In genomic region chr7:157336383-157337315, GRCh38 we compare ENCODE assay signal across 8 cellular contexts. TPM values are rescaled to one million over a fixed set of nuclear protein-coding genes. Genes with fewer than 3 reads are reported as not detected.
A peak's percentile ranks its signal among the peaks of the same experiment; 100 is the strongest.
DNase-seq lines count a peak whose midpoint lies in the region; ATAC-seq and TF ChIP-seq lines count a peak whose summit lies in the region.

TSS of gene DNAJB6 (plus strand) at chr7:157337004. CDS start at chr7:157358573, 21,569 bp downstream.

- H3K4me3 ChIP-seq in left ventricle myocardium inferior (peak within 1 kb of the TSS; percentile 79), upper lobe of right lung (peak within 1 kb of the TSS; percentile 64)

- peaks cover 6% of the 10 kb centered on the region for H3K27me3 ChIP-seq in left ventricle myocardium inferior (ENCODE audit: low read depth)
- H3K27me3 ChIP-seq in upper lobe of right lung, result no peaks in the 10 kb centered on the region

- peak; percentile 80 for ATAC-seq in GM18498 (IDR thresholded peaks at IDR 0.05; ENCODE audit: unreplicated experiment)
- ATAC-seq in HG02884 (IDR thresholded peaks at IDR 0.05; ENCODE audit: unreplicated experiment), result peak; percentile 65
- peak; percentile 85 for ATAC-seq in T-helper 17 cell
- peak; percentile 91 for ATAC-seq in upper lobe of right lung

- H3K27ac Mint-ChIP-seq in T-helper 17 cell (peak within 1 kb of the TSS; percentile 96), progenitor cell of endocrine pancreas (peak within 1 kb of the TSS; percentile 99)

- no peak for TF ChIP-seq CTCF in left ventricle myocardium inferior (IDR thresholded peaks at IDR 0.05; ENCODE audit: borderline replicate concordance)
- no peak for TF ChIP-seq CTCF in progenitor cell of endocrine pancreas (IDR thresholded peaks at IDR 0.05; ENCODE audit: unreplicated experiment)
- no peak for TF ChIP-seq CTCF in upper lobe of right lung (IDR thresholded peaks at IDR 0.05)

- peaks cover 54% of the 10 kb centered on the region for H3K4me1 ChIP-seq in left ventricle myocardium inferior
- H3K4me1 ChIP-seq in upper lobe of right lung, result peaks cover 32% of the 10 kb centered on the region

- no peaks in the 10 kb centered on the region for H3K9me3 Mint-ChIP-seq in progenitor cell of endocrine pancreas (ENCODE audit: low read depth)

- H3K9me3 ChIP-seq in T-helper 17 cell (ENCODE audit: control insufficient read depth, low read length, poor library complexity, severe bottlenecking) (no peaks in the 10 kb centered on the region), left ventricle myocardium inferior (replicated peaks) (no peaks in the 10 kb centered on the region), upper lobe of right lung (no peaks in the 10 kb centered on the region)

- H3K27ac ChIP-seq in left ventricle myocardium inferior (replicated peaks), result peak within 1 kb of the TSS; percentile 91
- H3K27ac ChIP-seq in upper lobe of right lung, result peak within 1 kb of the TSS; percentile 94

- H3K4me1 Mint-ChIP-seq in T-helper 17 cell (peaks cover 33% of the 10 kb centered on the region), progenitor cell of endocrine pancreas (ENCODE audit: low read depth) (peaks cover 18% of the 10 kb centered on the region)

- H3K36me3 ChIP-seq in left ventricle myocardium inferior, result no peaks in the 10 kb centered on the region
- H3K36me3 ChIP-seq in upper lobe of right lung, result no peaks in the 10 kb centered on the region

- DNase-seq in NCI-H1694 (lab: John Stamatoyannopoulos, UW), result peak; percentile 77
- DNase-seq in T-helper 17 cell, result peak; percentile 94 to 98 (median 96)
- DNase-seq in amygdala (lab: John Stamatoyannopoulos, UW), result peak; percentile 23 to 95 (median 85)
- DNase-seq in left ventricle myocardium inferior, result peak; percentile 94
- peak; percentile 92 for DNase-seq in progenitor cell of endocrine pancreas (ENCODE audit: low spot score, unreplicated experiment)
- DNase-seq in upper lobe of right lung, result peak; percentile 96

- intact Hi-C loops in left ventricle myocardium inferior (cut with micrococcal nuclease) (no loop called here), upper lobe of right lung (cut with DNase I) (no loop called here)

- H3K4me3 Mint-ChIP-seq in T-helper 17 cell, result peak within 1 kb of the TSS; percentile 98
- H3K4me3 Mint-ChIP-seq in progenitor cell of endocrine pancreas (ENCODE audit: low read depth), result peak within 1 kb of the TSS; percentile 89

- H3K36me3 Mint-ChIP-seq in T-helper 17 cell (ENCODE audit: low read depth), result peaks cover 4% of the 10 kb centered on the region
- H3K36me3 Mint-ChIP-seq in progenitor cell of endocrine pancreas (ENCODE audit: insufficient read depth), result peaks cover 7% of the 10 kb centered on the region

- peaks cover 11% of the 10 kb centered on the region for H3K27me3 Mint-ChIP-seq in T-helper 17 cell
- H3K27me3 Mint-ChIP-seq in progenitor cell of endocrine pancreas, result peaks cover 6% of the 10 kb centered on the region

RNA-seq across cellular contexts. Expression of gene DNAJB6, which starts in this region (rescaled TPM):
- total RNA-seq in T-helper 17 cell (100 to 1,000 TPM; 266 to 278 TPM), left ventricle myocardium inferior (211 TPM), progenitor cell of endocrine pancreas (117 and 119 TPM in 2 replicates), upper lobe of right lung (95.8 TPM)

Comparison
In these comparisons a context has a peak if more than half of its experiments do, and no peak if none do; other contexts are left out.
1. Peak in every context shown above with its lines: DNase-seq, ATAC-seq, H3K4me3 ChIP-seq and H3K27ac ChIP-seq.